In the genomic region with DNA sequence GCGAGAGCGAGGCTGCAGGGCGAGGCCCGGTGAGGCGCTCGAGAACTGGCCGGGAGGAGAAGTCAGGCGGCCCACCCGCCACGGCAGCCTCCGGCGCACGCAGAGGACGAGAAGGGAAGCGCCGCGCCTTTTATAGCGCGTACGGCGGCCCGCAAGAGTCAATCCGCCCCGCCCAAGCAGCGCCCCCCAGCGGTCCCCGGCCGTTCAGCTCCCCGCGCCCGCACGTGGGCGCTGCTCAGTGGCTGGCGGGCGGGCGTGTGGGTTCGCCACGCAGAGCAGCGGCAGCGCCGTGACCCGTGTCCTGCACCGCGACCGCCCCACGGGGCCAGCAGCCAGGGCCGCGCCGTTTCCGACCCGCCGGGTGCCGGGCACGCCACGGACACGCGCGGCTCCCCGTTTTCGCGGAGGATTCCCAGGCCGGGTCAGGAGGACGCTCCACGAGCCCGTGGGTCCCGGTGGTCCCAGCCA, we compare ENCODE assay signal across 8 cellular contexts. TPM values are rescaled to one million over a fixed set of nuclear protein-coding genes. Genes with fewer than 3 reads are reported as not detected.
DNase-seq lines count a peak whose midpoint lies in the region; ATAC-seq and TF ChIP-seq lines count a peak whose summit lies in the region.

No MANE protein-coding gene starts in this region.

- peaks cover 4% of the 10 kb centered on the region for H3K36me3 Mint-ChIP-seq in IgD-negative memory B cell
- peaks cover 46% of the 10 kb centered on the region for H3K36me3 Mint-ChIP-seq in activated T-helper 17 cell treated with anti-CD3 and anti-CD28 coated beads, Interleukin-2, amount 50 U/mL, for 72 hours (ENCODE audit: low read depth)
- peaks cover 36% of the 10 kb centered on the region for H3K36me3 Mint-ChIP-seq in nephron progenitor cell (ENCODE audit: low read depth)

- peak; percentile 60 for ATAC-seq in GM21515 (IDR thresholded peaks at IDR 0.05; ENCODE audit: unreplicated experiment)
- peak; percentile 78 for ATAC-seq in activated T-helper 17 cell treated with anti-CD3 and anti-CD28 coated beads, Interleukin-2, amount 50 U/mL, for 72 hours (replicated peaks)
- peak; percentile 61 for ATAC-seq in stimulated activated naive CD8-positive, alpha-beta T cell treated with anti-CD3 and anti-CD28 coated beads, Interleukin-15, Interleukin-2, amounts not matched to agents 100 U/mL and 50 U/mL, for 24 hours

- DNase-seq in DMS 273 treated with DMSO at 0.1 percent for 48 hours (lab: John Stamatoyannopoulos, UW) = peak; percentile 31
- DNase-seq in RPMI7951 (ENCODE audit: low read depth) = peak; percentile 83
- DNase-seq in fibroblast of pulmonary artery (ENCODE audit: low read depth) = peak; percentile 92
- peak; percentile 94 for DNase-seq in nephron progenitor cell
- DNase-seq in stimulated activated naive CD8-positive, alpha-beta T cell treated with anti-CD3 and anti-CD28 coated beads, Interleukin-15, Interleukin-2, amounts not matched to agents 100 U/mL and 50 U/mL, for 24 hours = peak; percentile 95

- H3K4me3 Mint-ChIP-seq in IgD-negative memory B cell (peak overlapping the region; percentile 94 to 99 (median 98)), nephron progenitor cell (peak overlapping the region; percentile 98)
- peak overlapping the region; percentile 94 for H3K4me3 Mint-ChIP-seq in activated T-helper 17 cell treated with anti-CD3 and anti-CD28 coated beads, Interleukin-2, amount 50 U/mL, for 72 hours

- H3K9me3 Mint-ChIP-seq in IgD-negative memory B cell (no peaks in the 10 kb centered on the region), nephron progenitor cell (no peaks in the 10 kb centered on the region)
- no peaks in the 10 kb centered on the region for H3K9me3 Mint-ChIP-seq in activated T-helper 17 cell treated with anti-CD3 and anti-CD28 coated beads, Interleukin-2, amount 50 U/mL, for 72 hours

- TF ChIP-seq CTCF in fibroblast of pulmonary artery (IDR thresholded peaks at IDR 0.05; ENCODE audit: low read length, missing control alignments) = peak; percentile 43
- peak; percentile 71 for TF ChIP-seq CTCF in nephron progenitor cell (IDR thresholded peaks at IDR 0.05)

- H3K4me1 Mint-ChIP-seq in IgD-negative memory B cell (peaks cover 12 to 19% (median 17%) of the 10 kb centered on the region in 3 donors), nephron progenitor cell (peaks cover 44% of the 10 kb centered on the region)
- peaks cover 21% of the 10 kb centered on the region for H3K4me1 Mint-ChIP-seq in activated T-helper 17 cell treated with anti-CD3 and anti-CD28 coated beads, Interleukin-2, amount 50 U/mL, for 72 hours

- H3K27ac Mint-ChIP-seq in IgD-negative memory B cell (peak overlapping the region; percentile 96 to 100 (median 98)), nephron progenitor cell (no peak overlapping the region)
- no peak overlapping the region for H3K27ac Mint-ChIP-seq in activated T-helper 17 cell treated with anti-CD3 and anti-CD28 coated beads, Interleukin-2, amount 50 U/mL, for 72 hours

- H3K27me3 Mint-ChIP-seq in IgD-negative memory B cell (no peaks in the 10 kb centered on the region), nephron progenitor cell (ENCODE audit: low read depth, poor library complexity) (peaks cover 13% of the 10 kb centered on the region)
- H3K27me3 Mint-ChIP-seq in activated T-helper 17 cell treated with anti-CD3 and anti-CD28 coated beads, Interleukin-2, amount 50 U/mL, for 72 hours = no peaks in the 10 kb centered on the region

- peak overlapping the region; percentile 98 for H3K4me3 ChIP-seq in fibroblast of pulmonary artery (replicated peaks; ENCODE audit: low read depth, low read length)

RNA-seq across cellular contexts. Expression of a gene that starts 14.6 kb away (rescaled TPM):
- 68.0 TPM for polyA plus RNA-seq in IgD-negative memory B cell
- total RNA-seq in RPMI7951 (2014; rRNA removed; shearing (Covaris generic)) = 0.10 TPM in 1 of 2 replicates, not detected in the other
- 1 to 10 TPM; 1.0 to 1.8 TPM for total RNA-seq in activated T-helper 17 cell treated with anti-CD3 and anti-CD28 coated beads, Interleukin-2, amount 50 U/mL, for 72 hours

RNA-seq across cellular contexts. Expression of a gene that starts 15.7 kb away (rescaled TPM):
- polyA plus RNA-seq in IgD-negative memory B cell = 0.90 TPM
- total RNA-seq in RPMI7951 (2014; rRNA removed; shearing (Covaris generic)) = not detected in 2 replicates
- not detected for total RNA-seq in activated T-helper 17 cell treated with anti-CD3 and anti-CD28 coated beads, Interleukin-2, amount 50 U/mL, for 72 hours

RNA-seq across cellular contexts. Expression of a gene that starts 20.2 kb away (rescaled TPM):
- not detected for polyA plus RNA-seq in IgD-negative memory B cell
- total RNA-seq in RPMI7951 (2014; rRNA removed; shearing (Covaris generic)) = not detected in 2 replicates
- not detected for total RNA-seq in activated T-helper 17 cell treated with anti-CD3 and anti-CD28 coated beads, Interleukin-2, amount 50 U/mL, for 72 hours

RNA-seq across cellular contexts. Expression of a gene that starts 29.9 kb away (rescaled TPM):
- polyA plus RNA-seq in IgD-negative memory B cell = 0.44 TPM
- total RNA-seq in RPMI7951 (2014; rRNA removed; shearing (Covaris generic)) = not detected in 2 replicates
- not detected for total RNA-seq in activated T-helper 17 cell treated with anti-CD3 and anti-CD28 coated beads, Interleukin-2, amount 50 U/mL, for 72 hours

RNA-seq across cellular contexts. Expression of a gene that starts 36.2 kb away (rescaled TPM):
- polyA plus RNA-seq in IgD-negative memory B cell = not detected
- total RNA-seq in RPMI7951 (2014; rRNA removed; shearing (Covaris generic)) = not detected in 2 replicates
- not detected for total RNA-seq in activated T-helper 17 cell treated with anti-CD3 and anti-CD28 coated beads, Interleukin-2, amount 50 U/mL, for 72 hours

Comparison
In these comparisons a context has a peak if more than half of its experiments do, and no peak if none do; other contexts are left out.
1. Peak in every context shown above with its lines: DNase-seq, ATAC-seq and H3K4me3 ChIP-seq.
2. DNase-seq: peak in every context shown above with its lines; median percentile 95 in stimulated activated naive CD8-positive, alpha-beta T cell treated with anti-CD3 and anti-CD28 coated beads, Interleukin-15, Interleukin-2, amounts not matched to agents 100 U/mL and 50 U/mL, for 24 hours; 94 in nephron progenitor cell; 92 in fibroblast of pulmonary artery; 83 in RPMI7951; 31 in DMS 273 treated with DMSO at 0.1 percent for 48 hours.
3. H3K27ac Mint-ChIP-seq: peak in IgD-negative memory B cell (3 of 3); none in activated T-helper 17 cell treated with anti-CD3 and anti-CD28 coated beads, Interleukin-2, amount 50 U/mL, for 72 hours (single experiment) and nephron progenitor cell (single experiment).